Comparison of ENCODE assay signal across 34 cellular contexts in genomic region chr7:129338450-129338849, GRCh38.
"Had no signal": no experiment of that assay in that cellular context is flagged by ENCODE, and none has a peak within 500 bp of the region (broad histone marks: within the 10 kb centered on the region; RNA-seq: fewer than 3 reads in every experiment).

No MANE protein-coding gene starts in this region.

- H3K27me3 ChIP-seq: MG63 had no signal

- DNase-seq: Karpas-422, Kasumi-1, MG63, MM.1S, NCI-H1048, NCI-H1092, NCI-H1092 treated with DMSO at 0.1 percent for 48 hours, NCI-H1105, NCI-H1105 treated with DMSO at 0.1 percent for 48 hours, NCI-H1417, NCI-H1417 treated with DMSO at 0.1 percent for 48 hours, NCI-H1436, NCI-H1436 treated with DMSO at 0.1 percent for 48 hours, NCI-H146, NCI-H1694, NCI-H1694 treated with DMSO at 0.1 percent for 48 hours, NCI-H187, NCI-H187 treated with DMSO at 0.1 percent for 48 hours, NCI-H1930, NCI-H2029, NCI-H2029 treated with DMSO at 0.1 percent for 48 hours, NCI-H2081, NCI-H2081 treated with DMSO at 0.1 percent for 48 hours, NCI-H2107, NCI-H2171, NCI-H2171 treated with DMSO at 0.1 percent for 48 hours, NCI-H2227 treated with DMSO at 0.1 percent for 48 hours, NCI-H226, NCI-H345, NCI-H446, NCI-H446 treated with DMSO at 0.1 percent for 48 hours, NCI-H510A, NCI-H510A treated with DMSO at 0.1 percent for 48 hours had no signal

- H3K4me3 ChIP-seq: MG63 had no signal

- H3K4me2 ChIP-seq: KMS-11 had no signal

- H3K36me3 ChIP-seq: MG63 had no signal

- H3K9me3 ChIP-seq: MG63 had no signal

- H3K9ac ChIP-seq: KMS-11 had no signal

- H3K27ac ChIP-seq: KMS-11 had no signal
